ENCODE assay signal across 13 cellular contexts in the genomic region with DNA sequence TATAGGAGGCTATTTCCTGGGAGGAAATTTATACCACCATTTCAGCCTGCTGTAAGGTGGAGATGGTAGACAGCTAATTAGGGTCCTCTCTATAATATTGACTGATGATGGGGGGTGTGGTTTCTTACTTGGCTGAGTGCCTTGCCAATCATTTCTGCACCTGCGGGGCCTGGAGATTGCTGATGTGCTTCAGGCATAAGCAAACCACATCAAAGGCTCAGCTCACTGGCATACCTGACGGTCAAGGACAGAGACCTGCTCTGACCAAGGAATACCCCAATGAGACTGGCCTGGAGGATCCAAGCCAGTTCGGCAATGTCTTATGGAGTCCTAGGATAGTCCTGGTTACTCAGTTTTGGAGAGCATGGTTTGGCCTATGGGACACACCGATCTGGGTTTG.
"Had no signal": no experiment of that assay in that cellular context is flagged by ENCODE, and none has a peak within 500 bp of the region (broad histone marks: within the 10 kb centered on the region; RNA-seq: fewer than 3 reads in every experiment).

No MANE protein-coding gene starts in this region.

- H3K27ac Mint-ChIP-seq: activated B cell treated with CpG ODN at 0.5 μM for 24 hours; activated CD4-positive, alpha-beta T cell treated with anti-CD3 and anti-CD28 coated beads, Interleukin-2, amount 10 ng/mL, durations not matched to agents 24 days and 14 days had no signal

- ATAC-seq: foreskin keratinocyte; left lobe of liver; mucosa of descending colon; naive thymus-derived CD8-positive, alpha-beta T cell had no signal

- H3K4me3 Mint-ChIP-seq: activated B cell treated with CpG ODN at 0.5 μM for 24 hours; activated CD4-positive, alpha-beta T cell treated with anti-CD3 and anti-CD28 coated beads, Interleukin-2, amount 10 ng/mL, durations not matched to agents 24 days and 14 days; activated naive CD4-positive, alpha-beta T cell treated with anti-CD3 and anti-CD28 coated beads, Interleukin-2, amount 50 U/mL, for 24 hours; naive thymus-derived CD8-positive, alpha-beta T cell had no signal

- H3K4me1 Mint-ChIP-seq: activated B cell treated with CpG ODN at 0.5 μM for 24 hours; activated CD4-positive, alpha-beta T cell treated with anti-CD3 and anti-CD28 coated beads, Interleukin-2, amount 10 ng/mL, durations not matched to agents 24 days and 14 days had no signal

- DNase-seq: activated B cell treated with CpG ODN at 0.5 μM for 24 hours; activated CD4-positive, alpha-beta T cell treated with anti-CD3 and anti-CD28 coated beads, Interleukin-2, amount 10 ng/mL, durations not matched to agents 24 days and 14 days; caudate nucleus; colonic mucosa; foreskin keratinocyte; mammary epithelial cell; mucosa of descending colon; naive thymus-derived CD8-positive, alpha-beta T cell; retina; small intestine; transverse colon had no signal

- H3K9me3 Mint-ChIP-seq: activated B cell treated with CpG ODN at 0.5 μM for 24 hours; activated CD4-positive, alpha-beta T cell treated with anti-CD3 and anti-CD28 coated beads, Interleukin-2, amount 10 ng/mL, durations not matched to agents 24 days and 14 days; activated naive CD4-positive, alpha-beta T cell treated with anti-CD3 and anti-CD28 coated beads, Interleukin-2, amount 50 U/mL, for 24 hours; naive thymus-derived CD8-positive, alpha-beta T cell had no signal

- H3K27me3 Mint-ChIP-seq: activated B cell treated with CpG ODN at 0.5 μM for 24 hours; activated CD4-positive, alpha-beta T cell treated with anti-CD3 and anti-CD28 coated beads, Interleukin-2, amount 10 ng/mL, durations not matched to agents 24 days and 14 days; activated naive CD4-positive, alpha-beta T cell treated with anti-CD3 and anti-CD28 coated beads, Interleukin-2, amount 50 U/mL, for 24 hours; naive thymus-derived CD8-positive, alpha-beta T cell had no signal
